11 cellular contexts compared by ENCODE assay signal in genomic region chr2:172285760-172286159, GRCh38.
DNase-seq lines count a peak whose midpoint lies in the region; ATAC-seq and TF ChIP-seq lines count a peak whose summit lies in the region.
"Had no signal": no experiment of that assay in that cellular context is flagged by ENCODE, and none has a peak within 500 bp of the region (broad histone marks: within the 10 kb centered on the region; RNA-seq: fewer than 3 reads in every experiment).

No MANE protein-coding gene starts in this region.

- no peak overlapping the region for H3K4me2 ChIP-seq in mesenchymal stem cell (ENCODE audit: low read length, poor library complexity, severe bottlenecking)

- no peak overlapping the region for H3K23ac ChIP-seq in mesenchymal stem cell (ENCODE audit: low read length in 2 of 2)

- H2BK120ac ChIP-seq in mesenchymal stem cell (ENCODE audit: low read depth, low read length) = peak overlapping the region; percentile 62

- no peak overlapping the region for H3K4ac ChIP-seq in mesenchymal stem cell (ENCODE audit: low read depth in 1 of 2, low read length in 2 of 2)

- H3K27ac Mint-ChIP-seq in T-cell = peak overlapping the region; percentile 41 to 70

- DNase-seq in cardiac muscle cell (ENCODE audit: low read depth in 1 of 2, low spot score in 1 of 2) (no peak), Right ventricle myocardium superior (no peak), T-cell (no peak), mesenchymal stem cell (no peak), spleen (no peak), NCI-H748 treated with DMSO at 0.1 percent for 48 hours (lab: John Stamatoyannopoulos, UW) (no peak), mesenteric fat pad (ENCODE audit: low spot score) (no peak), DMS 273 (lab: John Stamatoyannopoulos, UW; ENCODE audit: unreplicated experiment) (no peak)
- DNase-seq: activated naive CD4-positive, alpha-beta T cell; NCI-H1092 treated with DMSO at 0.1 percent for 48 hours; sigmoid colon had no signal

- no peak overlapping the region for H3K9ac ChIP-seq in mesenchymal stem cell (ENCODE audit: low read length)

- H3K18ac ChIP-seq in mesenchymal stem cell (ENCODE audit: low read depth in 1 of 2, low read length in 2 of 2) = peak overlapping the region in 1 of 2 experiments; percentile 18

- no peak overlapping the region for H4K91ac ChIP-seq in mesenchymal stem cell (ENCODE audit: low read length)

- H4K8ac ChIP-seq in mesenchymal stem cell (ENCODE audit: low read length) = peak overlapping the region; percentile 40

- H3K14ac ChIP-seq in mesenchymal stem cell (ENCODE audit: low read length in 2 of 2) = no peak overlapping the region

- H3K27me3 Mint-ChIP-seq in T-cell = no peaks in the 10 kb centered on the region

- 83% methylated on average over 9 of the region's 9 CpGs for WGBS in mesenchymal stem cell
- WGBS in spleen, 5 donors = 37 to 53% (median 47%) methylated on average over 9 of the region's 9 CpGs

- peak overlapping the region; percentile 46 for H3K27ac ChIP-seq in cardiac muscle cell
- peak overlapping the region; percentile 87 for H3K27ac ChIP-seq in mesenchymal stem cell (ENCODE audit: low read length, poor library complexity, severe bottlenecking)
- peak overlapping the region in 5 of 8 donors; percentile 10 to 37 (median 15) for H3K27ac ChIP-seq in spleen

- TF ChIP-seq CTCF in cardiac muscle cell (IDR thresholded peaks at IDR 0.05; ENCODE audit: low read depth, low read length) (no peak), spleen (IDR thresholded peaks at IDR 0.05 in 8 of 11, conservative IDR thresholded peaks at IDR 0.05 in 3 of 11) (no peak)

- H3K9me3 ChIP-seq in cardiac muscle cell (ENCODE audit: low read depth) = no peaks in the 10 kb centered on the region
- no peaks in the 10 kb centered on the region for H3K9me3 ChIP-seq in mesenchymal stem cell (ENCODE audit: control insufficient read depth, low read length)
- no peaks in the 10 kb centered on the region for H3K9me3 ChIP-seq in spleen
- H3K9me3 ChIP-seq: sigmoid colon had no signal

- no peaks in the 10 kb centered on the region for H3K27me3 ChIP-seq in cardiac muscle cell
- no peaks in the 10 kb centered on the region for H3K27me3 ChIP-seq in mesenchymal stem cell (ENCODE audit: control insufficient read depth in 1 of 2, insufficient read depth in 1 of 2, low read length in 2 of 2)
- no peaks in the 10 kb centered on the region for H3K27me3 ChIP-seq in spleen (replicated peaks in 1 of 7)
- H3K27me3 ChIP-seq: sigmoid colon had no signal

- intact Hi-C loops in Right ventricle myocardium superior (cut with DNase I) = no loop called here
- intact Hi-C loops in spleen (cut with DNase I; ENCODE audit: low total_unique reads) = no loop called here

- no peak overlapping the region for H2BK5ac ChIP-seq in mesenchymal stem cell (ENCODE audit: low read depth, low read length, poor library complexity, severe bottlenecking)

- ATAC-seq in Right ventricle myocardium superior (ENCODE audit: poor library complexity) (no peak), T-cell (replicated peaks in 1 of 4) (peak in 3 of 4 experiments; percentile 38 to 54 (median 44))

- POLR2A ChIA-PET in T-cell (lab: Charles Lee) = no interaction called here

- no peak overlapping the region for H3K4me3 ChIP-seq in cardiac muscle cell
- no peak overlapping the region for H3K4me3 ChIP-seq in mesenchymal stem cell (ENCODE audit: insufficient read depth in 1 of 2, low read depth in 1 of 2, low read length in 2 of 2)
- H3K4me3 ChIP-seq in spleen = no peak overlapping the region
- H3K4me3 ChIP-seq: sigmoid colon had no signal

- peak overlapping the region in 1 of 2 experiments; percentile 83 for H2BK12ac ChIP-seq in mesenchymal stem cell (ENCODE audit: low read length in 2 of 2)

- no peaks in the 10 kb centered on the region for H3K79me1 ChIP-seq in mesenchymal stem cell (replicated peaks; ENCODE audit: low read length, poor library complexity, severe bottlenecking)

- peak overlapping the region; percentile 64 for H2AK5ac ChIP-seq in mesenchymal stem cell (ENCODE audit: low read length, severe bottlenecking)

- H3K36me3 Mint-ChIP-seq in T-cell = no peaks in the 10 kb centered on the region

- H3K36me3 ChIP-seq in cardiac muscle cell (no peaks in the 10 kb centered on the region), mesenchymal stem cell (ENCODE audit: control insufficient read depth in 1 of 2, insufficient read depth in 2 of 2, low read depth in 1 of 2, low read length in 2 of 2) (no peaks in the 10 kb centered on the region), spleen (no peaks in the 10 kb centered on the region)
- H3K36me3 ChIP-seq: sigmoid colon had no signal

- peak overlapping the region in 1 of 3 donors; percentile 72 for H3K4me3 Mint-ChIP-seq in T-cell

- no peaks in the 10 kb centered on the region for H3K9me3 Mint-ChIP-seq in T-cell

- no peak overlapping the region for H2AFZ ChIP-seq in mesenchymal stem cell (ENCODE audit: low read depth, low read length)

- no peak overlapping the region for H2BK15ac ChIP-seq in mesenchymal stem cell (ENCODE audit: low read depth, poor library complexity, severe bottlenecking)

- no peak for TF ChIP-seq POLR2A in spleen (IDR thresholded peaks at IDR 0.05)

- peaks cover 31 to 39% (median 38%) of the 10 kb centered on the region in 3 donors for H3K4me1 Mint-ChIP-seq in T-cell

- H3K4me1 ChIP-seq in cardiac muscle cell (ENCODE audit: low read depth) = peaks cover 26% of the 10 kb centered on the region
- peaks cover 16% of the 10 kb centered on the region for H3K4me1 ChIP-seq in mesenchymal stem cell (ENCODE audit: control insufficient read depth, insufficient read depth, low read depth, low read length)
- peaks cover 15 to 40% (median 27%) of the 10 kb centered on the region in 6 donors for H3K4me1 ChIP-seq in spleen

- CTCF ChIA-PET in T-cell (lab: Charles Lee) = no interaction called here

Comparison
In these comparisons a context has a peak if more than half of its experiments do, and no peak if none do; other contexts are left out.
1. H3K27ac ChIP-seq: peak in every context shown above with its lines; median percentile 87 in mesenchymal stem cell; 46 in cardiac muscle cell; 15 in spleen.